Comparison of ENCODE assay signal across 8 cellular contexts in genomic region chr3:48847586-48848423, GRCh38. TPM values are rescaled to one million over a fixed set of nuclear protein-coding genes. Genes with fewer than 3 reads are reported as not detected.
DNase-seq lines count a peak whose midpoint lies in the region; ATAC-seq and TF ChIP-seq lines count a peak whose summit lies in the region.

PRKAR2A (minus strand) TSS chr3:48847874; CDS start chr3:48847596, 278 bp downstream.

- intact Hi-C loops in spleen (cut with DNase I; ENCODE audit: low total_unique reads), result loop anchor here (10.0 kb wide), 1 partner anchor 47 kb away; the partner anchor contains the start of gene SLC25A20

- TF ChIP-seq POLR2A in spleen (IDR thresholded peaks at IDR 0.05), result peak; percentile 33 to 71 (median 67)

- peak; percentile 65 for ATAC-seq in GM18870 (IDR thresholded peaks at IDR 0.05; ENCODE audit: unreplicated experiment)
- peak; percentile 88 for ATAC-seq in HG03103 (IDR thresholded peaks at IDR 0.05; ENCODE audit: low read depth, unreplicated experiment)
- ATAC-seq in activated CD4-positive, CD25-positive, alpha-beta regulatory T cell treated with anti-CD3 and anti-CD28 coated beads, Interleukin-2, amount 50 U/mL, for 24 hours, result peak; percentile 88 to 91

- H3K27me3 ChIP-seq in spleen (replicated peaks in 1 of 7), result no peaks in the 10 kb centered on the region

- 2 to 18% (median 4%) methylated on average over 7 to 73 of the region's 73 CpGs for WGBS in spleen, 5 donors

- H3K4me1 ChIP-seq in spleen, result peaks cover 18 to 35% (median 32%) of the 10 kb centered on the region in 6 donors

- no peak for DNase-seq in AG04449 (ENCODE audit: low read depth, low spot score)
- DNase-seq in NCI-H345 (lab: John Stamatoyannopoulos, UW), result peak; percentile 84
- DNase-seq in central memory CD4-positive, alpha-beta T cell, result peak; percentile 69
- DNase-seq in iris pigment epithelial cell (ENCODE audit: low read depth), result peak; percentile 80
- DNase-seq in spleen, result peak; percentile 98

- TF ChIP-seq CTCF in AG04449 (IDR thresholded peaks at IDR 0.05; ENCODE audit: insufficient read depth, low read length, missing control alignments) (no peak), spleen (IDR thresholded peaks at IDR 0.05 in 8 of 11, conservative IDR thresholded peaks at IDR 0.05 in 3 of 11) (peak in 3 of 11 experiments; percentile 13 to 27 (median 15))

- H3K9me3 ChIP-seq in spleen, result no peaks in the 10 kb centered on the region

- CTCF ChIA-PET in AG04449 (lab: Yijun Ruan, JAX), result interaction anchor here (0.9 to 1.1 kb wide), 4 partner anchors 9 to 174 kb away, joined by 3 read pairs; partner anchors contain the start of gene NDUFAF3

- H3K36me3 ChIP-seq in spleen, result peaks cover 0 to 7% (median 0%) of the 10 kb centered on the region in 6 donors

- peak within 1 kb of the TSS; percentile 79 to 98 (median 96) for H3K27ac ChIP-seq in spleen

- H3K4me3 ChIP-seq in AG04449 (ENCODE audit: low read depth, low read length) (peak within 1 kb of the TSS; percentile 86), spleen (peak within 1 kb of the TSS; percentile 64 to 97 (median 87))

- POLR2A ChIA-PET in AG04449 (lab: Yijun Ruan, JAX), result interaction anchor here (0.6 to 1.8 kb wide), 4 partner anchors 8 to 557 kb away, joined by 3 to 8 read pairs (median 4); partner anchors contain the start of gene ARIH2

RNA-seq across cellular contexts. Expression of gene PRKAR2A, which starts in this region (rescaled TPM):
- total RNA-seq in spleen, result 10 to 100 TPM; 15.3 to 38.5 (median 26.3) TPM
- 1 to 10 TPM; 4.8 to 8.3 (median 5.0) TPM for polyA plus RNA-seq in spleen
